Comparison of ENCODE assay signal across 10 cellular contexts in the genomic region with DNA sequence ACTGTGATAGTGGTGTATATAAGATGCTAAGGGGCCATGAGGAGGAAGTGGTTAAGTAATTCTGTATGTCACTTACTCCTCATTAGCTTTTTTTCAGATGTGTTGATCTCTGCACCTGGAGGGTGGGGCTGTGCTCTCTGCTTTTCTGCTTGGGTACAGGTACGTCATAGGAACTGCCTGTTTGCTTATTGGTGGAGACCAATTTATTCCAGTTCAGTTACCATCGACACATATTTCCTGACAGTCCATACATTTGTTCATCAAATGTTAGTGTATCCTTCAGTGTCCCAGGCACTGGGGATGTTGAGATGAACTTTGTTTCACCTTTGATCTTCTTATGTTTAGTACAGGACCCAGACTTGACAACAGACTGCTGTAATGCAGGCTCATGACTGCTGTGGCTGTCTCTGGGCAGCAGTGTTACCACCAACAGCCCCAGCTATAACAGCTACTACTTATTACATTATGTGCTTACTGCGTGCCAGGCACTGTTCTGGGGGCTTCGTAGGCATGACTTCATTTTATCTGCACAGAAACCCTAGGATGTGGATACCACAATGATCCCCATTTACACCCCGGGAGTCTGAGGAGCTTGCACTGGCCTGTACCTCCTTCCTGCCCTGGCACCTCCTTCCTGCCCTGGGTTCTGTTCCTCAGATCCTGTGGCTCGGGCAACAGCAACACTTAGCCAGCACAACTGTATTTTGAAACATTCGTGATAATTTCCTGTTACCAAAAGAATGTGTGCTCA.
DNase-seq lines count a peak whose midpoint lies in the region; ATAC-seq, FAIRE-seq and TF ChIP-seq lines count a peak whose summit lies in the region.
"Had no signal": no experiment of that assay in that cellular context is flagged by ENCODE, and none has a peak within 500 bp of the region (broad histone marks: within the 10 kb centered on the region; RNA-seq: fewer than 3 reads in every experiment).

No MANE protein-coding gene starts in this region.

- H3K4me3 Mint-ChIP-seq in T-helper 2 cell treated with Interferon-gamma antibody and Interleukin-4, amounts not matched to agents 5 μg/mL and 100 μg/mL, for 36 hours, result peak overlapping the region; percentile 35
- peak overlapping the region; percentile 44 to 64 for H3K4me3 Mint-ChIP-seq in stimulated activated naive CD8-positive, alpha-beta T cell treated with anti-CD3 and anti-CD28 coated beads, Interleukin-15, amount 100 ng/mL, for 72 hours

- no peak for TF ChIP-seq POLR2A in GM12878 (IDR thresholded peaks at IDR 0.05; ENCODE audit: low read depth, low read length)

- H3K9me3 ChIP-seq in GM12878 (replicated peaks; ENCODE audit: control insufficient read depth, insufficient read depth, low read length), result no peaks in the 10 kb centered on the region; the same call in 2 of the 3 replicates
- no peaks in the 10 kb centered on the region for H3K9me3 ChIP-seq in ascending aorta
- H3K9me3 ChIP-seq: A549 had no signal

- ATAC-seq in GM12878, result peak; percentile 70
- ATAC-seq in stimulated activated naive CD8-positive, alpha-beta T cell treated with anti-CD3 and anti-CD28 coated beads, Interleukin-15, amount 100 ng/mL, for 72 hours, result peak; percentile 86
- no peak for ATAC-seq in GM21786 (IDR thresholded peaks at IDR 0.05; ENCODE audit: unreplicated experiment)
- ATAC-seq: A549 had no signal

- intact Hi-C loops in GM12878 (cut with micrococcal nuclease; ENCODE audit: unreplicated experiment), result no loop called here
- intact Hi-C loops in ascending aorta (cut with DNase I), result no loop called here

- no peak overlapping the region for H3K4me3 ChIP-seq in GM12878
- no peak overlapping the region for H3K4me3 ChIP-seq in ascending aorta
- H3K4me3 ChIP-seq: A549 had no signal

- peak overlapping the region; percentile 85 for H3K27ac Mint-ChIP-seq in T-helper 2 cell treated with Interferon-gamma antibody and Interleukin-4, amounts not matched to agents 5 μg/mL and 100 μg/mL, for 36 hours
- H3K27ac Mint-ChIP-seq in stimulated activated naive CD8-positive, alpha-beta T cell treated with anti-CD3 and anti-CD28 coated beads, Interleukin-15, amount 100 ng/mL, for 72 hours, result peak overlapping the region; percentile 95 to 96

- POLR2A ChIA-PET in GM12878 (lab: Charles Lee), result no interaction called here

- peaks cover 2% of the 10 kb centered on the region for H3K36me3 Mint-ChIP-seq in T-helper 2 cell treated with Interferon-gamma antibody and Interleukin-4, amounts not matched to agents 5 μg/mL and 100 μg/mL, for 36 hours (ENCODE audit: low read depth)

- no TSS peak for BruUV-seq in GM12878 (replicated peaks; lab: Mats Ljungman, UMichigan)

- no peak for FAIRE-seq in GM12878 (lab: Jason Lieb, UNC)
- no peak for FAIRE-seq in HTR-8/SVneo (lab: Jason Lieb, UNC)
- FAIRE-seq: A549 had no signal

- H4K20me1 ChIP-seq in GM12878 (ENCODE audit: control insufficient read depth, insufficient read depth), result no peaks in the 10 kb centered on the region

- H3K36me3 ChIP-seq in GM12878 (ENCODE audit: control insufficient read depth in 2 of 2, insufficient read depth in 2 of 2, low read length in 1 of 2) (no peaks in the 10 kb centered on the region), ascending aorta (no peaks in the 10 kb centered on the region)

- peaks cover 13% of the 10 kb centered on the region for H3K4me1 Mint-ChIP-seq in T-helper 2 cell treated with Interferon-gamma antibody and Interleukin-4, amounts not matched to agents 5 μg/mL and 100 μg/mL, for 36 hours (ENCODE audit: low read depth)
- H3K4me1 Mint-ChIP-seq in stimulated activated naive CD8-positive, alpha-beta T cell treated with anti-CD3 and anti-CD28 coated beads, Interleukin-15, amount 100 ng/mL, for 72 hours, result peaks cover 24% of the 10 kb centered on the region

- TF ChIP-seq CTCF in GM12878 (IDR thresholded peaks at IDR 0.05 in 2 of 3, conservative IDR thresholded peaks at IDR 0.05 in 1 of 3; ENCODE audit: control insufficient read depth in 2 of 3, extremely low read depth in 1 of 3, insufficient read depth in 1 of 3, low read depth in 3 of 3, low read length in 3 of 3) (no peak), ascending aorta (IDR thresholded peaks at IDR 0.05) (no peak)

- no peak overlapping the region for H3K27ac ChIP-seq in GM12878 (ENCODE audit: control insufficient read depth, insufficient read depth)
- H3K27ac ChIP-seq in ascending aorta, result no peak overlapping the region
- H3K27ac ChIP-seq: A549 had no signal

- no peaks in the 10 kb centered on the region for H3K27me3 ChIP-seq in GM12878 (replicated peaks in 1 of 2; ENCODE audit: control insufficient read depth in 2 of 2, insufficient read depth in 2 of 2, low read length in 1 of 2)
- H3K27me3 ChIP-seq in ascending aorta, result no peaks in the 10 kb centered on the region

- H3K27me3 Mint-ChIP-seq in T-helper 2 cell treated with Interferon-gamma antibody and Interleukin-4, amounts not matched to agents 5 μg/mL and 100 μg/mL, for 36 hours (ENCODE audit: low read depth), result no peaks in the 10 kb centered on the region
- no peaks in the 10 kb centered on the region for H3K27me3 Mint-ChIP-seq in stimulated activated naive CD8-positive, alpha-beta T cell treated with anti-CD3 and anti-CD28 coated beads, Interleukin-15, amount 100 ng/mL, for 72 hours

- H2AFZ ChIP-seq in GM12878 (ENCODE audit: control insufficient read depth, low read depth, low read length), result peak overlapping the region; percentile 3

- H3K4me2 ChIP-seq in GM12878 (ENCODE audit: control insufficient read depth, insufficient read depth), result no peak overlapping the region
- H3K4me2 ChIP-seq: A549 had no signal

- peaks cover 7% of the 10 kb centered on the region for H3K9me3 Mint-ChIP-seq in T-helper 2 cell treated with Interferon-gamma antibody and Interleukin-4, amounts not matched to agents 5 μg/mL and 100 μg/mL, for 36 hours
- peaks cover 0 to 11% of the 10 kb centered on the region in 2 donors for H3K9me3 Mint-ChIP-seq in stimulated activated naive CD8-positive, alpha-beta T cell treated with anti-CD3 and anti-CD28 coated beads, Interleukin-15, amount 100 ng/mL, for 72 hours

- WGBS in GM12878 (ENCODE audit: insufficient coverage, insufficient replicate concordance, low lambda C conversion rate, missing lambda C conversion rate), result 48% methylated on average over 7 of the region's 7 CpGs

- SMC1A ChIA-PET in GM12878 (lab: Charles Lee; ENCODE audit: uncharacterized antibody, unreplicated experiment), result interaction anchor here (0.7 kb wide), 1 partner anchor 36 kb away, joined by 3 read pairs; no protein-coding TSS in a partner anchor

- CTCF ChIA-PET in GM12878 (lab: Yijun Ruan, JAX), result interaction anchor here (0.8 to 1.6 kb wide), 3 partner anchors 11 to 333 kb away, joined by 3 to 4 read pairs (median 3); a partner anchor contains a TSS

- peaks cover 5% of the 10 kb centered on the region; the same call in 1 of the 2 replicates for H3K4me1 ChIP-seq in GM12878 (ENCODE audit: control insufficient read depth, insufficient read depth, low read length)
- no peaks in the 10 kb centered on the region for H3K4me1 ChIP-seq in ascending aorta
- H3K4me1 ChIP-seq: A549 had no signal

- RAD21 ChIA-PET in GM12878 (lab: Charles Lee; ENCODE audit: unreplicated experiment), result no interaction called here

- no peak overlapping the region for H3K9ac ChIP-seq in GM12878 (ENCODE audit: control insufficient read depth, insufficient read depth, low read length)

- no peak for TF ChIP-seq EP300 in GM12878 (IDR thresholded peaks at IDR 0.05; ENCODE audit: borderline replicate concordance in 1 of 2, control insufficient read depth in 1 of 2, low read depth in 2 of 2, low read length in 2 of 2)

- no peaks in the 10 kb centered on the region for H3K79me2 ChIP-seq in GM12878 (ENCODE audit: control insufficient read depth, insufficient read depth, low read length)

- in situ Hi-C loops in GM12878 (cut with MboI), result no loop called here

- peak; percentile 33 for DNase-seq in NCI-H146 (lab: John Stamatoyannopoulos, UW)
- no peak for DNase-seq in NCI-H146 treated with DMSO at 0.1 percent for 48 hours (lab: John Stamatoyannopoulos, UW; ENCODE audit: unreplicated experiment)
- DNase-seq in T-helper 2 cell treated with Interferon-gamma antibody and Interleukin-4, amounts not matched to agents 5 μg/mL and 100 μg/mL, for 36 hours (ENCODE audit: low spot score), result no peak
- DNase-seq in GM12878 (ENCODE audit: low read depth, low spot score), result no peak
- DNase-seq in stimulated activated naive CD8-positive, alpha-beta T cell treated with anti-CD3 and anti-CD28 coated beads, Interleukin-15, amount 100 ng/mL, for 72 hours, result peak; percentile 24 to 38
- DNase-seq in ascending aorta (ENCODE audit: low spot score in 2 of 2), result no peak
- no peak for DNase-seq in HTR-8/SVneo (ENCODE audit: insufficient read length, low spot score)
- DNase-seq: NCI-H446 had no signal

- TF ChIP-seq RAD21 in GM12878 (IDR thresholded peaks at IDR 0.05; ENCODE audit: insufficient read depth, low read depth, low read length), result no peak

TF ChIP-seq in GM12878, 131 proteins besides CTCF, POLR2A, EP300 and RAD21:
- TF ChIP-seq CREB1 (IDR thresholded peaks at IDR 0.05; ENCODE audit: low read depth) (peak; percentile 88), RFX5 (IDR thresholded peaks at IDR 0.05; ENCODE audit: low read depth, low read length) (peak; percentile 84), RUNX3 (IDR thresholded peaks at IDR 0.05; ENCODE audit: low read length) (0 out of 2 replicates have a peak, but pooled peaks have one; percentile 10), SMAD1 (IDR thresholded peaks at IDR 0.05; ENCODE audit: low read depth, partially characterized antibody) (no peak), CREM (IDR thresholded peaks at IDR 0.05; ENCODE audit: low read depth) (peak; percentile 85)
- TF ChIP-seq, protein P1, sequence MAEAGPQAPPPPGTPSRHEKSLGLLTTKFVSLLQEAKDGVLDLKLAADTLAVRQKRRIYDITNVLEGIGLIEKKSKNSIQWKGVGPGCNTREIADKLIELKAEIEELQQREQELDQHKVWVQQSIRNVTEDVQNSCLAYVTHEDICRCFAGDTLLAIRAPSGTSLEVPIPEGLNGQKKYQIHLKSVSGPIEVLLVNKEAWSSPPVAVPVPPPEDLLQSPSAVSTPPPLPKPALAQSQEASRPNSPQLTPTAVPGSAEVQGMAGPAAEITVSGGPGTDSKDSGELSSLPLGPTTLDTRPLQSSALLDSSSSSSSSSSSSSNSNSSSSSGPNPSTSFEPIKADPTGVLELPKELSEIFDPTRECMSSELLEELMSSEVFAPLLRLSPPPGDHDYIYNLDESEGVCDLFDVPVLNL (IDR thresholded peaks at IDR 0.05; ENCODE audit: low read depth, low read length), result no peak

Comparison
In these comparisons a context has a peak if more than half of its experiments do, and no peak if none do; other contexts are left out.
1. DNase-seq: peak in NCI-H146 (single experiment) and stimulated activated naive CD8-positive, alpha-beta T cell treated with anti-CD3 and anti-CD28 coated beads, Interleukin-15, amount 100 ng/mL, for 72 hours (2 of 2); none in NCI-H146 treated with DMSO at 0.1 percent for 48 hours (single experiment), T-helper 2 cell treated with Interferon-gamma antibody and Interleukin-4, amounts not matched to agents 5 μg/mL and 100 μg/mL, for 36 hours (single experiment), GM12878 (single experiment), ascending aorta (0 of 2) and HTR-8/SVneo (single experiment).